ENCODE assay signal across 11 cellular contexts in genomic region chr10:21510218-21511070, GRCh38. TPM values are rescaled to one million over a fixed set of nuclear protein-coding genes. Genes with fewer than 3 reads are reported as not detected.
DNase-seq lines count a peak whose midpoint lies in the region; ATAC-seq lines count a peak whose summit lies in the region.
"Had no signal": no experiment of that assay in that cellular context is flagged by ENCODE, and none has a peak within 500 bp of the region (broad histone marks: within the 10 kb centered on the region; RNA-seq: fewer than 3 reads in every experiment).

No MANE protein-coding gene starts in this region.

- H3K4me1 ChIP-seq in neuron (ENCODE audit: insufficient read depth, low read length) (peaks cover 46% of the 10 kb centered on the region), aorta (ENCODE audit: control insufficient read depth in 1 of 2, insufficient read depth in 2 of 2, low read length in 2 of 2) (no peaks in the 10 kb centered on the region)

- no peak overlapping the region for H3K27ac ChIP-seq in aorta (ENCODE audit: low read depth in 1 of 2, low read length in 2 of 2)

- DNase-seq in Right ventricle myocardium inferior (ENCODE audit: missing footprints) (peak; percentile 50), cardiac septum (ENCODE audit: low spot score) (no peak), head of caudate nucleus (peak in 26 of 42 donors; percentile 27 to 67 (median 52)), aorta (no peak), dermis blood vessel endothelial cell (no peak), SKM-1 treated with dmso at 0.1 percent for 144 hours (lab: John Stamatoyannopoulos, UW; ENCODE audit: unreplicated experiment) (no peak)
- DNase-seq: effector memory CD4-positive, alpha-beta T cell had no signal

- ATAC-seq in Right ventricle myocardium inferior (peak; percentile 29), aorta (ENCODE audit: low FRiP score) (peak; percentile 58), HG03139 (IDR thresholded peaks at IDR 0.05; ENCODE audit: unreplicated experiment) (no peak)
- ATAC-seq: HCT116, K562 had no signal

- H3K36me3 ChIP-seq in neuron (ENCODE audit: insufficient read depth, low read length) (peaks cover 35% of the 10 kb centered on the region), aorta (ENCODE audit: control insufficient read depth in 1 of 2, insufficient read depth in 2 of 2, low read length in 1 of 2) (no peaks in the 10 kb centered on the region)

- H2AFZ ChIP-seq in neuron (ENCODE audit: low read depth, low read length) = no peak overlapping the region

- WGBS in aorta, 2 donors = 33 to 40% methylated on average over 39 to 41 of the region's 41 CpGs

- H3K27me3 ChIP-seq in neuron (ENCODE audit: insufficient read depth, low read length) = no peaks in the 10 kb centered on the region
- H3K27me3 ChIP-seq in aorta (ENCODE audit: control insufficient read depth in 1 of 2, insufficient read depth in 2 of 2, low read length in 1 of 2) = no peaks in the 10 kb centered on the region

- H3K4me3 ChIP-seq in neuron (ENCODE audit: low read length) (peak overlapping the region; percentile 100), aorta (ENCODE audit: low read length in 2 of 2) (peak overlapping the region; percentile 12 to 40)
- H3K4me3 ChIP-seq: K562 had no signal

- no peaks in the 10 kb centered on the region for H3K9me3 ChIP-seq in neuron (ENCODE audit: low read length)
- no peaks in the 10 kb centered on the region for H3K9me3 ChIP-seq in aorta (ENCODE audit: control insufficient read depth, low read length)

- intact Hi-C loops in Right ventricle myocardium inferior (cut with DNase I) (no loop called here), cardiac septum (cut with DNase I) (no loop called here), head of caudate nucleus (cut with DNase I) (no loop called here), aorta (cut with DNase I) (no loop called here)

RNA-seq across cellular contexts. Expression of gene SKIDA1, which starts 15.0 kb away (rescaled TPM):
- total RNA-seq in Right ventricle myocardium inferior (2.6 TPM), cardiac septum (1.8 TPM), aorta (1 to 10 TPM; 1.2 to 1.4 TPM), dermis blood vessel endothelial cell (1.0 and 2.6 TPM in 2 replicates)
- under 1 TPM; 0.15 to 0.75 TPM for polyA plus RNA-seq in aorta

RNA-seq across cellular contexts. Expression of gene MLLT10, which starts 23.6 kb away (rescaled TPM):
- total RNA-seq in Right ventricle myocardium inferior (18.3 TPM), cardiac septum (32.5 TPM), aorta (10 to 100 TPM; 35.5 to 75.3 TPM), dermis blood vessel endothelial cell (35.4 and 48.9 TPM in 2 replicates)
- polyA plus RNA-seq in aorta = 10 to 100 TPM in 1 of 2 donors, 1 to 10 TPM in 1; 8.4 to 17.1 TPM

Comparison
In these comparisons a context has a peak if more than half of its experiments do, and no peak if none do; other contexts are left out.
1. DNase-seq: peak in Right ventricle myocardium inferior (single experiment) and head of caudate nucleus (26 of 42); none in cardiac septum (single experiment), aorta (0 of 2), dermis blood vessel endothelial cell (single experiment) and SKM-1 treated with dmso at 0.1 percent for 144 hours (single experiment).